8 cellular contexts compared by ENCODE assay signal in genomic region chr16:87461466-87461975, GRCh38. TPM values are rescaled to one million over a fixed set of nuclear protein-coding genes. Genes with fewer than 3 reads are reported as not detected.
DNase-seq lines count a peak whose midpoint lies in the region; ATAC-seq and TF ChIP-seq lines count a peak whose summit lies in the region.

No MANE protein-coding gene starts in this region.

- no peak for TF ChIP-seq POLR2A in gastrocnemius medialis (IDR thresholded peaks at IDR 0.05)
- TF ChIP-seq POLR2A in GM18505 (IDR thresholded peaks at IDR 0.05; ENCODE audit: borderline replicate concordance, extremely low read depth, insufficient read depth, insufficient read length) = no peak

- in situ Hi-C loops in gastrocnemius medialis (cut with MboI; ENCODE audit: low sequenced_read_pairs in 4 of 4) = no loop called here

- H3K27me3 ChIP-seq in gastrocnemius medialis = no peaks in the 10 kb centered on the region

- H3K9me3 ChIP-seq in gastrocnemius medialis = no peaks in the 10 kb centered on the region

- peak; percentile 15 for DNase-seq in stimulated activated CD4-positive, alpha-beta T cell treated with anti-CD3 and anti-CD28 coated beads, Interleukin-4, amount 100 ng/mL, for 24 hours
- no peak for DNase-seq in stimulated activated CD4-positive, alpha-beta T cell treated with anti-CD3 and anti-CD28 coated beads, Interleukin-4, amount 100 ng/mL, for 4 hours
- DNase-seq in NCI-H187 treated with DMSO at 0.1 percent for 48 hours (lab: John Stamatoyannopoulos, UW) (peak; percentile 49), left cardiac atrium (peak; percentile 81), gastrocnemius medialis (peak; percentile 26 to 44)
- peak; percentile 39 to 52 for DNase-seq in activated CD4-positive, alpha-beta T cell treated with anti-CD3 and anti-CD28 coated beads, Interleukin-2, amount 50 U/mL, for 48 hours

- ATAC-seq in left cardiac atrium (peak in 1 of 2 donors; percentile 69), gastrocnemius medialis (peak in 1 of 2 donors; percentile 19), GM18505 (IDR thresholded peaks at IDR 0.05; ENCODE audit: unreplicated experiment) (no peak), HG02970 (IDR thresholded peaks at IDR 0.05; ENCODE audit: low FRiP score, unreplicated experiment) (no peak)

- TF ChIP-seq CTCF in gastrocnemius medialis (IDR thresholded peaks at IDR 0.05 in 4 of 5, conservative IDR thresholded peaks at IDR 0.05 in 1 of 5) = peak in 3 of 5 experiments; percentile 20 to 36 (median 33)

- peaks cover 0 to 21% of the 10 kb centered on the region in 2 donors for H3K36me3 ChIP-seq in gastrocnemius medialis

- H3K4me3 ChIP-seq in gastrocnemius medialis = no peak overlapping the region

- intact Hi-C loops in left cardiac atrium (cut with DNase I) (no loop called here), gastrocnemius medialis (cut with DNase I; ENCODE audit: low total_unique reads) (loop anchor here (10.0 kb wide), 1 partner anchor 147 kb away; the partner anchor contains the start of gene C16orf95)

- peak overlapping the region; percentile 4 to 58 (median 48) for H3K27ac ChIP-seq in gastrocnemius medialis

- H3K4me1 ChIP-seq in gastrocnemius medialis = peaks cover 47 to 64% of the 10 kb centered on the region in 2 donors

RNA-seq across cellular contexts. Expression of gene ZCCHC14, which starts 31.3 kb away (rescaled TPM):
- total RNA-seq in left cardiac atrium = 10 to 100 TPM; 14.4 to 14.9 TPM
- total RNA-seq in gastrocnemius medialis = 10 to 100 TPM in 1 of 4 donors, 1 to 10 TPM in 3; 8.9 to 10.7 (median 9.3) TPM

Comparison
In these comparisons a context has a peak if more than half of its experiments do, and no peak if none do; other contexts are left out.
1. DNase-seq: peak in stimulated activated CD4-positive, alpha-beta T cell treated with anti-CD3 and anti-CD28 coated beads, Interleukin-4, amount 100 ng/mL, for 24 hours (single experiment), NCI-H187 treated with DMSO at 0.1 percent for 48 hours (single experiment), activated CD4-positive, alpha-beta T cell treated with anti-CD3 and anti-CD28 coated beads, Interleukin-2, amount 50 U/mL, for 48 hours (2 of 2), left cardiac atrium (single experiment) and gastrocnemius medialis (2 of 2); none in stimulated activated CD4-positive, alpha-beta T cell treated with anti-CD3 and anti-CD28 coated beads, Interleukin-4, amount 100 ng/mL, for 4 hours (0 of 2).